Comparison of ENCODE assay signal across 1 cellular context in genomic region chr17:36001862-36002603, GRCh38.
TF ChIP-seq lines count a peak whose summit lies in the region.

No MANE protein-coding gene starts in this region.

TF ChIP-seq in HepG2, 621 proteins besides CTCF, POLR2A, EP300 and RAD21 (continued from another document and continues in another):
- TF ChIP-seq ZBTB34 (CRISPR knock-in tag; IDR thresholded peaks at IDR 0.05): 0 out of 2 replicates have a peak, but pooled peaks have one; percentile 62
- TF ChIP-seq TEAD3 (CRISPR knock-in tag; optimal IDR thresholded peaks at IDR 0.05; ENCODE audit: borderline replicate concordance): peak; percentile 95
- TF ChIP-seq RBFOX2 (IDR thresholded peaks at IDR 0.05; ENCODE audit: low read depth, low read length): peak; percentile 73
- TF ChIP-seq ZNF652 (CRISPR knock-in tag; IDR thresholded peaks at IDR 0.05; ENCODE audit: borderline replicate concordance, low read depth): no peak
- TF ChIP-seq CHD4 (IDR thresholded peaks at IDR 0.05; ENCODE audit: borderline replicate concordance, low read length): no peak; the same call in 1 of the 2 replicates
- TF ChIP-seq NKX3-1 (CRISPR knock-in tag; IDR thresholded peaks at IDR 0.05): no peak
- TF ChIP-seq POLR2AphosphoS5 (IDR thresholded peaks at IDR 0.05; ENCODE audit: low read depth, low read length): peak; percentile 92
- no peak for TF ChIP-seq REPIN1 (CRISPR knock-in tag; IDR thresholded peaks at IDR 0.05; ENCODE audit: borderline replicate concordance, low read depth)
- peak; percentile 29; the same call in 1 of the 2 replicates for TF ChIP-seq NR2F2 (IDR thresholded peaks at IDR 0.05; ENCODE audit: borderline replicate concordance, low read depth)
- TF ChIP-seq ZBTB39 (CRISPR knock-in tag; IDR thresholded peaks at IDR 0.05): no peak
- no peak for TF ChIP-seq SIN3B (IDR thresholded peaks at IDR 0.05; ENCODE audit: low read length)
- TF ChIP-seq EED (CRISPR knock-in tag; IDR thresholded peaks at IDR 0.05): no peak
- peak; percentile 80 for TF ChIP-seq HNF4G (IDR thresholded peaks at IDR 0.05; ENCODE audit: borderline replicate concordance, low read depth, low read length)
- peak; percentile 74; the same call in 1 of the 2 replicates for TF ChIP-seq HNF4G (CRISPR knock-in tag; IDR thresholded peaks at IDR 0.05; ENCODE audit: borderline replicate concordance, low read depth)
- TF ChIP-seq CENPT (CRISPR knock-in tag; IDR thresholded peaks at IDR 0.05; ENCODE audit: low read depth): no peak
- 0 out of 2 replicates have a peak, but pooled peaks have one; percentile 28 for TF ChIP-seq IRF2 (CRISPR knock-in tag; IDR thresholded peaks at IDR 0.05)
- TF ChIP-seq ZNF468 (CRISPR knock-in tag; IDR thresholded peaks at IDR 0.05): no peak
- no peak for TF ChIP-seq SNAPC5 (CRISPR knock-in tag; IDR thresholded peaks at IDR 0.05; ENCODE audit: borderline replicate concordance)
- TF ChIP-seq RBM39 (IDR thresholded peaks at IDR 0.05; ENCODE audit: low read depth, low read length, poor library complexity, severe bottlenecking): no peak
- no peak for TF ChIP-seq SP140L (CRISPR knock-in tag; IDR thresholded peaks at IDR 0.05; ENCODE audit: borderline replicate concordance)
- TF ChIP-seq SRF (IDR thresholded peaks at IDR 0.05; ENCODE audit: low read depth, low read length): no peak
- TF ChIP-seq ZNF616 (CRISPR knock-in tag; IDR thresholded peaks at IDR 0.05; ENCODE audit: low read depth): no peak
- TF ChIP-seq KAT8 (CRISPR knock-in tag; IDR thresholded peaks at IDR 0.05): peak; percentile 75
- TF ChIP-seq MIER2 (CRISPR knock-in tag; IDR thresholded peaks at IDR 0.05): peak; percentile 55; the same call in 1 of the 2 replicates
- peak; percentile 63; the same call in 1 of the 2 replicates for TF ChIP-seq RXRA (CRISPR knock-in tag; IDR thresholded peaks at IDR 0.05)
- no peak for TF ChIP-seq ZBTB4 (CRISPR knock-in tag; IDR thresholded peaks at IDR 0.05; ENCODE audit: borderline replicate concordance)
- TF ChIP-seq NFE2L2 (IDR thresholded peaks at IDR 0.05; ENCODE audit: low read length): no peak
- TF ChIP-seq ZNF280B (CRISPR knock-in tag; IDR thresholded peaks at IDR 0.05; ENCODE audit: borderline replicate concordance): no peak
- TF ChIP-seq EEA1 (CRISPR knock-in tag; IDR thresholded peaks at IDR 0.05; ENCODE audit: borderline replicate concordance): 0 out of 2 replicates have a peak, but pooled peaks have one; percentile 41
- no peak for TF ChIP-seq ZHX1 (CRISPR knock-in tag; IDR thresholded peaks at IDR 0.05; ENCODE audit: low read depth)
- TF ChIP-seq ZNF12 (CRISPR knock-in tag; IDR thresholded peaks at IDR 0.05): peak; percentile 47
- TF ChIP-seq ZNF562 (CRISPR knock-in tag; IDR thresholded peaks at IDR 0.05; ENCODE audit: borderline replicate concordance): no peak
- TF ChIP-seq MAFK (conservative IDR thresholded peaks at IDR 0.05 in 1 of 2, IDR thresholded peaks at IDR 0.05 in 1 of 2; ENCODE audit: low read length in 2 of 2): no peak
- TF ChIP-seq ZNF430 (CRISPR knock-in tag; IDR thresholded peaks at IDR 0.05): no peak
- no peak for TF ChIP-seq ZNF891 (CRISPR knock-in tag; IDR thresholded peaks at IDR 0.05)
- peak; percentile 57 for TF ChIP-seq ZGPAT (CRISPR knock-in tag; IDR thresholded peaks at IDR 0.05)
- no peak for TF ChIP-seq ZNF737 (CRISPR knock-in tag; IDR thresholded peaks at IDR 0.05; ENCODE audit: borderline replicate concordance)
- no peak for TF ChIP-seq KDM3A (CRISPR knock-in tag; IDR thresholded peaks at IDR 0.05; ENCODE audit: low read depth)
- no peak for TF ChIP-seq PHF20 (CRISPR knock-in tag; IDR thresholded peaks at IDR 0.05)
- TF ChIP-seq NFIC (IDR thresholded peaks at IDR 0.05; ENCODE audit: low read length): peak; percentile 77
- no peak for TF ChIP-seq ZBTB10 (CRISPR knock-in tag; IDR thresholded peaks at IDR 0.05; ENCODE audit: borderline replicate concordance)
- peak; percentile 8; the same call in 1 of the 2 replicates for TF ChIP-seq MNT (IDR thresholded peaks at IDR 0.05)
- TF ChIP-seq HNRNPLL (IDR thresholded peaks at IDR 0.05; ENCODE audit: low read depth, low read length, poor library complexity, severe bottlenecking): no peak
- no peak for TF ChIP-seq CENPX (CRISPR knock-in tag; IDR thresholded peaks at IDR 0.05)
- TF ChIP-seq ZNF343 (CRISPR knock-in tag; IDR thresholded peaks at IDR 0.05): 0 out of 2 replicates have a peak, but pooled peaks have one; percentile 32
- TF ChIP-seq ZSCAN25 (CRISPR knock-in tag; IDR thresholded peaks at IDR 0.05): peak; percentile 31; the same call in 1 of the 2 replicates
- TF ChIP-seq ZNF543 (CRISPR knock-in tag; IDR thresholded peaks at IDR 0.05): peak; percentile 27; the same call in 1 of the 2 replicates
